1 cellular context compared by ENCODE assay signal in the genomic region with DNA sequence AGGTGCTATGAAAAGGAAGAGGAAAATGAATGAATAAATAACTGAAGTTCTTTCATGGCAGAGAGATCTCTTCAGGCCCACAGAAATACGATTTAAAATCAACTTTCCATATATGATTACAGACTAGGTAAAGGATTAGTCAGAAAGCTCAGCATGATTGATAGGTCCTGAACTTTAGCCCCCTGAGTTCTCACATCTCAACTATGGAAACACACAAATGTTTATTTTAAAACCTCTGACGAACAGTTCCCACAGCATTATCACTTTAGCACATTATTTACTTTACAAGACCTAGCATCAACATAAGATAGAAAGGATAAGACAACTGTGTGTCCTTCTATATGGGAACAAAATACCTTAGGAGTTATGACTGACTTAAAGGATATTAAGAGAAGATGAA.
TF ChIP-seq lines count a peak whose summit lies in the region.

No MANE protein-coding gene starts in this region.

TF ChIP-seq in HepG2, 621 proteins besides CTCF, POLR2A, EP300 and RAD21 (continued from another document and continues in another):
- 0 out of 2 replicates have a peak, but pooled peaks have one; percentile 32 for TF ChIP-seq TCF7 (IDR thresholded peaks at IDR 0.05; ENCODE audit: low read depth)
- peak; percentile 41; the same call in 1 of the 2 replicates for TF ChIP-seq SALL1 (CRISPR knock-in tag; IDR thresholded peaks at IDR 0.05)
- TF ChIP-seq ZNF530 (CRISPR knock-in tag; IDR thresholded peaks at IDR 0.05; ENCODE audit: low read depth) = no peak
- no peak for TF ChIP-seq KDM5A (IDR thresholded peaks at IDR 0.05; ENCODE audit: borderline replicate concordance, low read length)
- no peak for TF ChIP-seq AGO2 (optimal IDR thresholded peaks at IDR 0.05; ENCODE audit: low read depth, low read length)
- TF ChIP-seq, protein P1, sequence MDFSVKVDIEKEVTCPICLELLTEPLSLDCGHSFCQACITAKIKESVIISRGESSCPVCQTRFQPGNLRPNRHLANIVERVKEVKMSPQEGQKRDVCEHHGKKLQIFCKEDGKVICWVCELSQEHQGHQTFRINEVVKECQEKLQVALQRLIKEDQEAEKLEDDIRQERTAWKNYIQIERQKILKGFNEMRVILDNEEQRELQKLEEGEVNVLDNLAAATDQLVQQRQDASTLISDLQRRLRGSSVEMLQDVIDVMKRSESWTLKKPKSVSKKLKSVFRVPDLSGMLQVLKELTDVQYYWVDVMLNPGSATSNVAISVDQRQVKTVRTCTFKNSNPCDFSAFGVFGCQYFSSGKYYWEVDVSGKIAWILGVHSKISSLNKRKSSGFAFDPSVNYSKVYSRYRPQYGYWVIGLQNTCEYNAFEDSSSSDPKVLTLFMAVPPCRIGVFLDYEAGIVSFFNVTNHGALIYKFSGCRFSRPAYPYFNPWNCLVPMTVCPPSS (IDR thresholded peaks at IDR 0.05) = no peak
- TF ChIP-seq, protein P2, sequence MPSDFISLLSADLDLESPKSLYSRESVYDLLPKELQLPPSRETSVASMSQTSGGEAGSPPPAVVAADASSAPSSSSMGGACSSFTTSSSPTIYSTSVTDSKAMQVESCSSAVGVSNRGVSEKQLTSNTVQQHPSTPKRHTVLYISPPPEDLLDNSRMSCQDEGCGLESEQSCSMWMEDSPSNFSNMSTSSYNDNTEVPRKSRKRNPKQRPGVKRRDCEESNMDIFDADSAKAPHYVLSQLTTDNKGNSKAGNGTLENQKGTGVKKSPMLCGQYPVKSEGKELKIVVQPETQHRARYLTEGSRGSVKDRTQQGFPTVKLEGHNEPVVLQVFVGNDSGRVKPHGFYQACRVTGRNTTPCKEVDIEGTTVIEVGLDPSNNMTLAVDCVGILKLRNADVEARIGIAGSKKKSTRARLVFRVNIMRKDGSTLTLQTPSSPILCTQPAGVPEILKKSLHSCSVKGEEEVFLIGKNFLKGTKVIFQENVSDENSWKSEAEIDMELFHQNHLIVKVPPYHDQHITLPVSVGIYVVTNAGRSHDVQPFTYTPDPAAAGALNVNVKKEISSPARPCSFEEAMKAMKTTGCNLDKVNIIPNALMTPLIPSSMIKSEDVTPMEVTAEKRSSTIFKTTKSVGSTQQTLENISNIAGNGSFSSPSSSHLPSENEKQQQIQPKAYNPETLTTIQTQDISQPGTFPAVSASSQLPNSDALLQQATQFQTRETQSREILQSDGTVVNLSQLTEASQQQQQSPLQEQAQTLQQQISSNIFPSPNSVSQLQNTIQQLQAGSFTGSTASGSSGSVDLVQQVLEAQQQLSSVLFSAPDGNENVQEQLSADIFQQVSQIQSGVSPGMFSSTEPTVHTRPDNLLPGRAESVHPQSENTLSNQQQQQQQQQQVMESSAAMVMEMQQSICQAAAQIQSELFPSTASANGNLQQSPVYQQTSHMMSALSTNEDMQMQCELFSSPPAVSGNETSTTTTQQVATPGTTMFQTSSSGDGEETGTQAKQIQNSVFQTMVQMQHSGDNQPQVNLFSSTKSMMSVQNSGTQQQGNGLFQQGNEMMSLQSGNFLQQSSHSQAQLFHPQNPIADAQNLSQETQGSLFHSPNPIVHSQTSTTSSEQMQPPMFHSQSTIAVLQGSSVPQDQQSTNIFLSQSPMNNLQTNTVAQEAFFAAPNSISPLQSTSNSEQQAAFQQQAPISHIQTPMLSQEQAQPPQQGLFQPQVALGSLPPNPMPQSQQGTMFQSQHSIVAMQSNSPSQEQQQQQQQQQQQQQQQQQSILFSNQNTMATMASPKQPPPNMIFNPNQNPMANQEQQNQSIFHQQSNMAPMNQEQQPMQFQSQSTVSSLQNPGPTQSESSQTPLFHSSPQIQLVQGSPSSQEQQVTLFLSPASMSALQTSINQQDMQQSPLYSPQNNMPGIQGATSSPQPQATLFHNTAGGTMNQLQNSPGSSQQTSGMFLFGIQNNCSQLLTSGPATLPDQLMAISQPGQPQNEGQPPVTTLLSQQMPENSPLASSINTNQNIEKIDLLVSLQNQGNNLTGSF (CRISPR knock-in tag; IDR thresholded peaks at IDR 0.05) = no peak
- TF ChIP-seq ZNF460 (CRISPR knock-in tag; IDR thresholded peaks at IDR 0.05; ENCODE audit: borderline replicate concordance) = no peak
- TF ChIP-seq ZNF101 (CRISPR knock-in tag; IDR thresholded peaks at IDR 0.05; ENCODE audit: borderline replicate concordance, low read depth) = no peak
- no peak for TF ChIP-seq MIXL1 (CRISPR knock-in tag; IDR thresholded peaks at IDR 0.05)
- TF ChIP-seq HNRNPL (IDR thresholded peaks at IDR 0.05; ENCODE audit: low read depth, low read length) = no peak
- TF ChIP-seq SAP130 (CRISPR knock-in tag; IDR thresholded peaks at IDR 0.05; ENCODE audit: low read depth) = peak; percentile 43; the same call in 1 of the 2 replicates
- TF ChIP-seq ARNTL (CRISPR knock-in tag; IDR thresholded peaks at IDR 0.05) = no peak
- TF ChIP-seq, protein P3, sequence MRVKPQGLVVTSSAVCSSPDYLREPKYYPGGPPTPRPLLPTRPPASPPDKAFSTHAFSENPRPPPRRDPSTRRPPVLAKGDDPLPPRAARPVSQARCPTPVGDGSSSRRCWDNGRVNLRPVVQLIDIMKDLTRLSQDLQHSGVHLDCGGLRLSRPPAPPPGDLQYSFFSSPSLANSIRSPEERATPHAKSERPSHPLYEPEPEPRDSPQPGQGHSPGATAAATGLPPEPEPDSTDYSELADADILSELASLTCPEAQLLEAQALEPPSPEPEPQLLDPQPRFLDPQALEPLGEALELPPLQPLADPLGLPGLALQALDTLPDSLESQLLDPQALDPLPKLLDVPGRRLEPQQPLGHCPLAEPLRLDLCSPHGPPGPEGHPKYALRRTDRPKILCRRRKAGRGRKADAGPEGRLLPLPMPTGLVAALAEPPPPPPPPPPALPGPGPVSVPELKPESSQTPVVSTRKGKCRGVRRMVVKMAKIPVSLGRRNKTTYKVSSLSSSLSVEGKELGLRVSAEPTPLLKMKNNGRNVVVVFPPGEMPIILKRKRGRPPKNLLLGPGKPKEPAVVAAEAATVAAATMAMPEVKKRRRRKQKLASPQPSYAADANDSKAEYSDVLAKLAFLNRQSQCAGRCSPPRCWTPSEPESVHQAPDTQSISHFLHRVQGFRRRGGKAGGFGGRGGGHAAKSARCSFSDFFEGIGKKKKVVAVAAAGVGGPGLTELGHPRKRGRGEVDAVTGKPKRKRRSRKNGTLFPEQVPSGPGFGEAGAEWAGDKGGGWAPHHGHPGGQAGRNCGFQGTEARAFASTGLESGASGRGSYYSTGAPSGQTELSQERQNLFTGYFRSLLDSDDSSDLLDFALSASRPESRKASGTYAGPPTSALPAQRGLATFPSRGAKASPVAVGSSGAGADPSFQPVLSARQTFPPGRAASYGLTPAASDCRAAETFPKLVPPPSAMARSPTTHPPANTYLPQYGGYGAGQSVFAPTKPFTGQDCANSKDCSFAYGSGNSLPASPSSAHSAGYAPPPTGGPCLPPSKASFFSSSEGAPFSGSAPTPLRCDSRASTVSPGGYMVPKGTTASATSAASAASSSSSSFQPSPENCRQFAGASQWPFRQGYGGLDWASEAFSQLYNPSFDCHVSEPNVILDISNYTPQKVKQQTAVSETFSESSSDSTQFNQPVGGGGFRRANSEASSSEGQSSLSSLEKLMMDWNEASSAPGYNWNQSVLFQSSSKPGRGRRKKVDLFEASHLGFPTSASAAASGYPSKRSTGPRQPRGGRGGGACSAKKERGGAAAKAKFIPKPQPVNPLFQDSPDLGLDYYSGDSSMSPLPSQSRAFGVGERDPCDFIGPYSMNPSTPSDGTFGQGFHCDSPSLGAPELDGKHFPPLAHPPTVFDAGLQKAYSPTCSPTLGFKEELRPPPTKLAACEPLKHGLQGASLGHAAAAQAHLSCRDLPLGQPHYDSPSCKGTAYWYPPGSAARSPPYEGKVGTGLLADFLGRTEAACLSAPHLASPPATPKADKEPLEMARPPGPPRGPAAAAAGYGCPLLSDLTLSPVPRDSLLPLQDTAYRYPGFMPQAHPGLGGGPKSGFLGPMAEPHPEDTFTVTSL (CRISPR knock-in tag; IDR thresholded peaks at IDR 0.05; ENCODE audit: borderline replicate concordance) = peak; percentile 84; the same call in 1 of the 2 replicates
- no peak for TF ChIP-seq RAD51 (IDR thresholded peaks at IDR 0.05; ENCODE audit: borderline replicate concordance)
- peak; percentile 66 for TF ChIP-seq HNF4A (CRISPR knock-in tag; IDR thresholded peaks at IDR 0.05)
- no peak for TF ChIP-seq ZNF724P (CRISPR knock-in tag; IDR thresholded peaks at IDR 0.05; ENCODE audit: borderline replicate concordance)
- TF ChIP-seq, protein P4, sequence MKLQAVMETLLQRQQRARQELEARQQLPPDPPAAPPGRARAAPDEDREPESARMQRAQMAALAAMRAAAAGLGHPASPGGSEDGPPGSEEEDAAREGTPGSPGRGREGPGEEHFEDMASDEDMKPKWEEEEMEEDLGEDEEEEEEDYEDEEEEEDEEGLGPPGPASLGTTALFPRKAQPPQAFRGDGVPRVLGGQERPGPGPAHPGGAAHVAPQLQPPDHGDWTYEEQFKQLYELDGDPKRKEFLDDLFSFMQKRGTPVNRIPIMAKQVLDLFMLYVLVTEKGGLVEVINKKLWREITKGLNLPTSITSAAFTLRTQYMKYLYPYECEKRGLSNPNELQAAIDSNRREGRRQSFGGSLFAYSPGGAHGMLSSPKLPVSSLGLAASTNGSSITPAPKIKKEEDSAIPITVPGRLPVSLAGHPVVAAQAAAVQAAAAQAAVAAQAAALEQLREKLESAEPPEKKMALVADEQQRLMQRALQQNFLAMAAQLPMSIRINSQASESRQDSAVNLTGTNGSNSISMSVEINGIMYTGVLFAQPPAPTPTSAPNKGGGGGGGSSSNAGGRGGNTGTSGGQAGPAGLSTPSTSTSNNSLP (IDR thresholded peaks at IDR 0.05; ENCODE audit: low read depth, low read length) = peak; percentile 65
- no peak for TF ChIP-seq SMARCE1 (IDR thresholded peaks at IDR 0.05; ENCODE audit: borderline replicate concordance)
- TF ChIP-seq BRCA1 (CRISPR knock-in tag; IDR thresholded peaks at IDR 0.05) = no peak
- no peak for TF ChIP-seq KMT2A (CRISPR knock-in tag; IDR thresholded peaks at IDR 0.05)
- no peak for TF ChIP-seq SMARCC2 (IDR thresholded peaks at IDR 0.05)
- TF ChIP-seq KLF13 (CRISPR knock-in tag; IDR thresholded peaks at IDR 0.05) = no peak
- no peak for TF ChIP-seq CHCHD3 (CRISPR knock-in tag; IDR thresholded peaks at IDR 0.05)
- TF ChIP-seq, protein P5, sequence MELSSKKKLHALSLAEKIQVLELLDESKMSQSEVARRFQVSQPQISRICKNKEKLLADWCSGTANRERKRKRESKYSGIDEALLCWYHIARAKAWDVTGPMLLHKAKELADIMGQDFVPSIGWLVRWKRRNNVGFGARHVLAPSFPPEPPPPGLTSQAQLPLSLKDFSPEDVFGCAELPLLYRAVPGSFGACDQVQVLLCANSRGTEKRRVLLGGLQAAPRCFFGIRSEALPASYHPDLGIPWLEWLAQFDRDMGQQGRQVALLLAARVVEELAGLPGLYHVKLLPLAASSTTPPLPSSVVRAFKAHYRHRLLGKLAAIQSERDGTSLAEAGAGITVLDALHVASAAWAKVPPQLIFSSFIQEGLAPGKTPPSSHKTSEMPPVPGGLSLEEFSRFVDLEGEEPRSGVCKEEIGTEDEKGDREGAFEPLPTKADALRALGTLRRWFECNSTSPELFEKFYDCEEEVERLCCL (CRISPR knock-in tag; IDR thresholded peaks at IDR 0.05; ENCODE audit: borderline replicate concordance) = no peak
- peak; percentile 71 for TF ChIP-seq GATAD2A (CRISPR knock-in tag; IDR thresholded peaks at IDR 0.05)
- TF ChIP-seq FOXM1 (CRISPR knock-in tag; IDR thresholded peaks at IDR 0.05) = no peak
- TF ChIP-seq MLLT10 (CRISPR knock-in tag; IDR thresholded peaks at IDR 0.05) = no peak
- TF ChIP-seq, protein P6, sequence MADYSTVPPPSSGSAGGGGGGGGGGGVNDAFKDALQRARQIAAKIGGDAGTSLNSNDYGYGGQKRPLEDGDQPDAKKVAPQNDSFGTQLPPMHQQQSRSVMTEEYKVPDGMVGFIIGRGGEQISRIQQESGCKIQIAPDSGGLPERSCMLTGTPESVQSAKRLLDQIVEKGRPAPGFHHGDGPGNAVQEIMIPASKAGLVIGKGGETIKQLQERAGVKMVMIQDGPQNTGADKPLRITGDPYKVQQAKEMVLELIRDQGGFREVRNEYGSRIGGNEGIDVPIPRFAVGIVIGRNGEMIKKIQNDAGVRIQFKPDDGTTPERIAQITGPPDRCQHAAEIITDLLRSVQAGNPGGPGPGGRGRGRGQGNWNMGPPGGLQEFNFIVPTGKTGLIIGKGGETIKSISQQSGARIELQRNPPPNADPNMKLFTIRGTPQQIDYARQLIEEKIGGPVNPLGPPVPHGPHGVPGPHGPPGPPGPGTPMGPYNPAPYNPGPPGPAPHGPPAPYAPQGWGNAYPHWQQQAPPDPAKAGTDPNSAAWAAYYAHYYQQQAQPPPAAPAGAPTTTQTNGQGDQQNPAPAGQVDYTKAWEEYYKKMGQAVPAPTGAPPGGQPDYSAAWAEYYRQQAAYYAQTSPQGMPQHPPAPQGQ (CRISPR knock-in tag; IDR thresholded peaks at IDR 0.05; ENCODE audit: borderline replicate concordance) = no peak
- TF ChIP-seq ATF1 (CRISPR knock-in tag; IDR thresholded peaks at IDR 0.05) = no peak
- peak; percentile 27; the same call in 1 of the 2 replicates for TF ChIP-seq FOSL2 (CRISPR knock-in tag; IDR thresholded peaks at IDR 0.05)
- TF ChIP-seq, protein P7, sequence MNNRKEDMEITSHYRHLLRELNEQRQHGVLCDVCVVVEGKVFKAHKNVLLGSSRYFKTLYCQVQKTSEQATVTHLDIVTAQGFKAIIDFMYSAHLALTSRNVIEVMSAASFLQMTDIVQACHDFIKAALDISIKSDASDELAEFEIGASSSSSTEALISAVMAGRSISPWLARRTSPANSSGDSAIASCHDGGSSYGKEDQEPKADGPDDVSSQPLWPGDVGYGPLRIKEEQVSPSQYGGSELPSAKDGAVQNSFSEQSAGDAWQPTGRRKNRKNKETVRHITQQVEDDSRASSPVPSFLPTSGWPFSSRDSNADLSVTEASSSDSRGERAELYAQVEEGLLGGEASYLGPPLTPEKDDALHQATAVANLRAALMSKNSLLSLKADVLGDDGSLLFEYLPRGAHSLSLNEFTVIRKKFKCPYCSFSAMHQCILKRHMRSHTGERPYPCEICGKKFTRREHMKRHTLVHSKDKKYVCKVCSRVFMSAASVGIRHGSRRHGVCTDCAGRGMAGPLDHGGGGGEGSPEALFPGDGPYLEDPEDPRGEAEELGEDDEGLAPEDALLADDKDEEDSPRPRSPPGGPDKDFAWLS (CRISPR knock-in tag; IDR thresholded peaks at IDR 0.05; ENCODE audit: borderline replicate concordance) = no peak
- no peak for TF ChIP-seq DR1 (CRISPR knock-in tag; IDR thresholded peaks at IDR 0.05)
- TF ChIP-seq, protein P8, sequence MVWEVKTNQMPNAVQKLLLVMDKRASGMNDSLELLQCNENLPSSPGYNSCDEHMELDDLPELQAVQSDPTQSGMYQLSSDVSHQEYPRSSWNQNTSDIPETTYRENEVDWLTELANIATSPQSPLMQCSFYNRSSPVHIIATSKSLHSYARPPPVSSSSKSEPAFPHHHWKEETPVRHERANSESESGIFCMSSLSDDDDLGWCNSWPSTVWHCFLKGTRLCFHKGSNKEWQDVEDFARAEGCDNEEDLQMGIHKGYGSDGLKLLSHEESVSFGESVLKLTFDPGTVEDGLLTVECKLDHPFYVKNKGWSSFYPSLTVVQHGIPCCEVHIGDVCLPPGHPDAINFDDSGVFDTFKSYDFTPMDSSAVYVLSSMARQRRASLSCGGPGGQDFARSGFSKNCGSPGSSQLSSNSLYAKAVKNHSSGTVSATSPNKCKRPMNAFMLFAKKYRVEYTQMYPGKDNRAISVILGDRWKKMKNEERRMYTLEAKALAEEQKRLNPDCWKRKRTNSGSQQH (CRISPR knock-in tag; IDR thresholded peaks at IDR 0.05; ENCODE audit: low read depth) = no peak
- no peak for TF ChIP-seq ZNF337 (CRISPR knock-in tag; IDR thresholded peaks at IDR 0.05; ENCODE audit: borderline replicate concordance, low read depth)
- TF ChIP-seq, protein P9, sequence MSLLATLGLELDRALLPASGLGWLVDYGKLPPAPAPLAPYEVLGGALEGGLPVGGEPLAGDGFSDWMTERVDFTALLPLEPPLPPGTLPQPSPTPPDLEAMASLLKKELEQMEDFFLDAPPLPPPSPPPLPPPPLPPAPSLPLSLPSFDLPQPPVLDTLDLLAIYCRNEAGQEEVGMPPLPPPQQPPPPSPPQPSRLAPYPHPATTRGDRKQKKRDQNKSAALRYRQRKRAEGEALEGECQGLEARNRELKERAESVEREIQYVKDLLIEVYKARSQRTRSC (CRISPR knock-in tag; IDR thresholded peaks at IDR 0.05; ENCODE audit: low read depth) = no peak
- TF ChIP-seq NCOA2 (CRISPR knock-in tag; IDR thresholded peaks at IDR 0.05) = 0 out of 2 replicates have a peak, but pooled peaks have one; percentile 41
